ENCODE assay signal across 22 cellular contexts in the genomic region with DNA sequence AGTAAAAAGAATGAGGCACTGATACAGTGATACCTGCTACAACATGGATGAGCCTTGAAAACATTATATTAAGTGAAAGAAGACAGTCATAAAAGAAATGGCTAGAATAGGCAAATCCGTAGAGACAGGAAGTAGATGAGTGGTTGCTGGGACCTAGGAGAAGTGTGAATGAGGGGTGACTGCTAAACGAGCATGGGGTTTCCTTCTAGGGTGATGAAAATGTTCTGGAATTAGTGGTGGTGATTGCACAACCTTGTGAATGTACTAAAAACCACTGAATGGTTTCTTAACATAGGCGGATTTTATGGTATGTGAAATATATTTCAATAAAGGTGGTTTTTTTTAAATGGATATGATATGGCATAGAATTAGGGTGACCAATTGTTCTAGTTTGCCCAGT. TPM values are rescaled to one million over a fixed set of nuclear protein-coding genes. Genes with fewer than 3 reads are reported as not detected.
DNase-seq lines count a peak whose midpoint lies in the region; ATAC-seq, FAIRE-seq and TF ChIP-seq lines count a peak whose summit lies in the region.
"Had no signal": no experiment of that assay in that cellular context is flagged by ENCODE, and none has a peak within 500 bp of the region (broad histone marks: within the 10 kb centered on the region; RNA-seq: fewer than 3 reads in every experiment).

No MANE protein-coding gene starts in this region.

- H3K4me1 ChIP-seq in HepG2 (ENCODE audit: insufficient read depth, low read length) (peaks cover 28% of the 10 kb centered on the region), right lobe of liver (no peaks in the 10 kb centered on the region)
- H3K4me1 ChIP-seq: neural progenitor cell had no signal

- no peak overlapping the region for H3K9ac ChIP-seq in HepG2 (ENCODE audit: insufficient read depth, low read depth, low read length)
- H3K9ac ChIP-seq: neural progenitor cell had no signal

- TF ChIP-seq EP300 in HepG2 (IDR thresholded peaks at IDR 0.05; ENCODE audit: low read depth in 2 of 2, low read length in 2 of 2) (no peak), HepG2 (CRISPR knock-in tag; IDR thresholded peaks at IDR 0.05; ENCODE audit: borderline replicate concordance) (no peak)

- H4K20me1 ChIP-seq in HepG2 (ENCODE audit: insufficient read depth, low read length) = no peaks in the 10 kb centered on the region

- POLR2A ChIA-PET in HepG2 (lab: Yijun Ruan, JAX) = no interaction called here

- H3K27me3 ChIP-seq in HepG2 (ENCODE audit: control insufficient read depth in 1 of 2, insufficient read depth in 2 of 2, low read length in 2 of 2) (peaks cover 0 to 2% of the 10 kb centered on the region in 2 experiments; a peak in 1 of 5 replicates), right lobe of liver (no peaks in the 10 kb centered on the region)
- H3K27me3 ChIP-seq: esophagus squamous epithelium had no signal

- TF ChIP-seq POLR2A in HepG2 (IDR thresholded peaks at IDR 0.05; ENCODE audit: insufficient read depth in 1 of 2, low read depth in 2 of 2, low read length in 2 of 2) (no peak), right lobe of liver (IDR thresholded peaks at IDR 0.05) (no peak)

- H3K9me3 ChIP-seq in HepG2 (ENCODE audit: low read length) = no peaks in the 10 kb centered on the region
- no peaks in the 10 kb centered on the region for H3K9me3 ChIP-seq in right lobe of liver
- H3K9me3 ChIP-seq: esophagus squamous epithelium, tibial artery had no signal

- no peak for ATAC-seq in HepG2
- ATAC-seq in right lobe of liver = no peak
- no peak for ATAC-seq in HG03571 (IDR thresholded peaks at IDR 0.05; ENCODE audit: unreplicated experiment)
- ATAC-seq in HG03280 (IDR thresholded peaks at IDR 0.05; ENCODE audit: unreplicated experiment) = no peak
- ATAC-seq in GM18873 (IDR thresholded peaks at IDR 0.05; ENCODE audit: low FRiP score, unreplicated experiment) = no peak
- ATAC-seq: HCT116; SK-N-SH treated with all-trans-retinoic acid at 6 μM for 48 hours; stimulated activated memory B cell treated with anti-CD40 and anti-IgM and Interleukin-4, amounts not matched to agents 10 μg/mL and 1 μg/mL and 100 μg/mL, for 72 hours had no signal

- H3K36me3 ChIP-seq in HepG2 (replicated peaks in 1 of 2; ENCODE audit: control insufficient read depth in 1 of 2, insufficient read depth in 2 of 2, low read length in 2 of 2) = no peaks in the 10 kb centered on the region
- H3K36me3 ChIP-seq in right lobe of liver = no peaks in the 10 kb centered on the region
- H3K36me3 ChIP-seq: esophagus squamous epithelium, neural progenitor cell, tibial artery had no signal

- no peak overlapping the region for H2AFZ ChIP-seq in HepG2 (ENCODE audit: low read length)
- H2AFZ ChIP-seq: neural progenitor cell, PC-9 had no signal

- WGBS in HepG2 (ENCODE audit: low lambda C conversion rate) = 40% methylated on average over 3 of the region's 3 CpGs
- 34% methylated on average over 3 of the region's 3 CpGs for WGBS in right lobe of liver (ENCODE audit: insufficient coverage, low coverage, low lambda C conversion rate, missing lambda C conversion rate)

- TF ChIP-seq RAD21 in HepG2 (CRISPR knock-in tag; IDR thresholded peaks at IDR 0.05) = no peak

- H3K79me2 ChIP-seq in HepG2 (ENCODE audit: insufficient read depth, low read length) = no peaks in the 10 kb centered on the region

- no peak for DNase-seq in HepG2 (ENCODE audit: low spot score)
- DNase-seq in right lobe of liver = no peak
- peak; percentile 79 for DNase-seq in SIG-M5 (lab: John Stamatoyannopoulos, UW)
- no peak for DNase-seq in epithelial cell of prostate (ENCODE audit: low read depth, low spot score)
- DNase-seq in hypothalamus (lab: John Stamatoyannopoulos, UW) = no peak
- DNase-seq: activated CD4-positive, alpha-beta T cell treated with anti-CD3 and anti-CD28 coated beads, Interleukin-2, amount 50 U/mL, for 4 hours; activated naive CD4-positive, alpha-beta T cell treated with Interleukin-2 at 50 U/mL for 16 hours; C1 segment of cervical spinal cord; DMS53; esophagus squamous epithelium; NCI-H2081; NCI-H510A treated with DMSO at 0.1 percent for 48 hours; PC-9; tibial artery had no signal

- no peak overlapping the region for H3K4me3 ChIP-seq in HepG2 (replicated peaks in 1 of 3; ENCODE audit: insufficient read depth in 1 of 3, low read depth in 2 of 3, low read length in 3 of 3)
- no peak overlapping the region for H3K4me3 ChIP-seq in right lobe of liver
- H3K4me3 ChIP-seq: esophagus squamous epithelium, neural progenitor cell, PC-9, tibial artery had no signal

- FAIRE-seq in HepG2 (lab: Jason Lieb, UNC) = no peak
- FAIRE-seq: GM18507 had no signal

- no peak overlapping the region for H3K27ac ChIP-seq in HepG2 (ENCODE audit: extremely low read length, insufficient read depth, low read length)
- no peak overlapping the region for H3K27ac ChIP-seq in right lobe of liver
- H3K27ac ChIP-seq in epithelial cell of prostate = peak overlapping the region; percentile 95
- H3K27ac ChIP-seq: esophagus squamous epithelium, neural progenitor cell, PC-9, tibial artery had no signal

- no TSS peak for BruUV-seq in HepG2 (replicated peaks; lab: Mats Ljungman, UMichigan)

- H3K4me2 ChIP-seq in HepG2 (ENCODE audit: low read depth, low read length) = no peak overlapping the region
- H3K4me2 ChIP-seq: neural progenitor cell, PC-9 had no signal

- intact Hi-C loops in HepG2 (cut with micrococcal nuclease; ENCODE audit: unreplicated experiment) (no loop called here), right lobe of liver (cut with DNase I) (no loop called here)

- in situ Hi-C loops in HepG2 (cut with HindIII; ENCODE audit: extremely low pct_ligation_motif_present, low pct_unique_long_range_greater_than_20kb) = no loop called here

- CTCF ChIA-PET in HepG2 (lab: Yijun Ruan, JAX; ENCODE audit: low intra/inter-chr PET ratio, low total read pairs) = no interaction called here

- no peak for TF ChIP-seq CTCF in HepG2 (CRISPR knock-in tag; IDR thresholded peaks at IDR 0.05)
- TF ChIP-seq CTCF in right lobe of liver (IDR thresholded peaks at IDR 0.05) = no peak

TF ChIP-seq in HepG2, 621 proteins besides CTCF, POLR2A, EP300 and RAD21:
- peak; percentile 67; the same call in 1 of the 2 replicates for TF ChIP-seq CEBPB (IDR thresholded peaks at IDR 0.05; ENCODE audit: borderline replicate concordance, low read depth, low read length)
- TF ChIP-seq MXD4 (CRISPR knock-in tag; IDR thresholded peaks at IDR 0.05) = no peak

RNA-seq across cellular contexts. Expression of a gene that starts 12.6 kb away (rescaled TPM):
- total RNA-seq in HepG2 (2016; rRNA removed; fragmentation: Illumina TruSeq; extraction: Trizol) (3.0 and 4.8 TPM in 2 replicates), right lobe of liver (100 to 1,000 TPM in 3 of 6 experiments, 10 to 100 TPM in 3; 59.7 to 117 (median 86.9) TPM)
- 9.1 and 12.6 TPM in 2 replicates for total RNA-seq in HepG2 (2016; cell fraction: cytosol; rRNA removed; fragmentation: Illumina TruSeq; extraction: Trizol; ENCODE audit: low read depth)
- total RNA-seq in HepG2 (2016; cell fraction: insoluble cytoplasmic fraction; rRNA removed; fragmentation: Illumina TruSeq; extraction: Trizol) = 2.2 and 4.5 TPM in 2 replicates
- 12.8 and 17.7 TPM in 2 replicates for total RNA-seq in HepG2 (2016; cell fraction: membrane; rRNA removed; fragmentation: Illumina TruSeq; extraction: Trizol)
- 4.1 and 4.4 TPM in 2 replicates for total RNA-seq in HepG2 (2016; cell fraction: nucleus; rRNA removed; fragmentation: Illumina TruSeq; extraction: Trizol)
- polyA plus RNA-seq in HepG2 (2011; rRNA removed) = 126 and 165 TPM in 2 replicates
- 143 and 167 TPM in 2 replicates for polyA plus RNA-seq in HepG2 (2011; cell fraction: cytosol; rRNA removed)
- polyA plus RNA-seq in HepG2 (2011; cell fraction: nucleus; rRNA removed) = 209 and 229 TPM in 2 replicates
- 90.5 and 102 TPM in 2 replicates for polyA plus RNA-seq in HepG2 (2012)
- 28.9 and 29.6 TPM in 2 replicates for polyA plus RNA-seq in HepG2 (2016; cell fraction: cytosol; fragmentation: Illumina TruSeq; extraction: Trizol; ENCODE audit: low read depth)
- 6.0 and 7.0 TPM in 2 replicates for polyA plus RNA-seq in HepG2 (2016; cell fraction: insoluble cytoplasmic fraction; fragmentation: Illumina TruSeq; extraction: Trizol; ENCODE audit: low read depth)
- 31.1 and 34.7 TPM in 2 replicates for polyA plus RNA-seq in HepG2 (2016; cell fraction: membrane; fragmentation: Illumina TruSeq; extraction: Trizol; ENCODE audit: low read depth)
- 13.8 and 14.5 TPM in 2 replicates for polyA plus RNA-seq in HepG2 (2016; cell fraction: nucleus; fragmentation: Illumina TruSeq; extraction: Trizol; ENCODE audit: insufficient read depth, low read depth)
- polyA minus RNA-seq in HepG2 (2011; rRNA and poly(A)+ RNA removed; ENCODE audit: low replicate concordance) = 18.6 and 182 TPM in 2 replicates
- 50.9 and 52.1 TPM in 2 replicates for polyA minus RNA-seq in HepG2 (2011; cell fraction: cytosol; rRNA and poly(A)+ RNA removed)
- polyA minus RNA-seq in HepG2 (2011; cell fraction: nucleus; rRNA and poly(A)+ RNA removed) = 32.4 and 36.7 TPM in 2 replicates

RNA-seq across cellular contexts. Expression of a gene that starts 27.5 kb away (rescaled TPM):
- total RNA-seq in HepG2 (2016; rRNA removed; fragmentation: Illumina TruSeq; extraction: Trizol) (0.24 and 0.46 TPM in 2 replicates), right lobe of liver (1 to 10 TPM; 1.3 to 8.3 (median 4.6) TPM)
- not detected in 2 replicates for total RNA-seq in HepG2 (2016; cell fraction: cytosol; rRNA removed; fragmentation: Illumina TruSeq; extraction: Trizol; ENCODE audit: low read depth)
- 0.17 TPM in 1 of 2 replicates, not detected in the other for total RNA-seq in HepG2 (2016; cell fraction: insoluble cytoplasmic fraction; rRNA removed; fragmentation: Illumina TruSeq; extraction: Trizol)
- total RNA-seq in HepG2 (2016; cell fraction: membrane; rRNA removed; fragmentation: Illumina TruSeq; extraction: Trizol) = 0.40 TPM in 1 of 2 replicates, not detected in the other
- total RNA-seq in HepG2 (2016; cell fraction: nucleus; rRNA removed; fragmentation: Illumina TruSeq; extraction: Trizol) = not detected in 2 replicates
- polyA plus RNA-seq in HepG2 (2011; rRNA removed) = 0.21 and 0.37 TPM in 2 replicates
- polyA plus RNA-seq in HepG2 (2011; cell fraction: cytosol; rRNA removed) = 0.28 and 0.64 TPM in 2 replicates
- 0.38 TPM in 1 of 2 replicates, not detected in the other for polyA plus RNA-seq in HepG2 (2011; cell fraction: nucleus; rRNA removed)
- 0.45 TPM in 1 of 2 replicates, not detected in the other for polyA plus RNA-seq in HepG2 (2012)
- polyA plus RNA-seq in HepG2 (2016; cell fraction: cytosol; fragmentation: Illumina TruSeq; extraction: Trizol; ENCODE audit: low read depth) = not detected in 2 replicates
- not detected in 2 replicates for polyA plus RNA-seq in HepG2 (2016; cell fraction: insoluble cytoplasmic fraction; fragmentation: Illumina TruSeq; extraction: Trizol; ENCODE audit: low read depth)
- 0.43 TPM in 1 of 2 replicates, not detected in the other for polyA plus RNA-seq in HepG2 (2016; cell fraction: membrane; fragmentation: Illumina TruSeq; extraction: Trizol; ENCODE audit: low read depth)
- not detected in 2 replicates for polyA plus RNA-seq in HepG2 (2016; cell fraction: nucleus; fragmentation: Illumina TruSeq; extraction: Trizol; ENCODE audit: insufficient read depth, low read depth)
- polyA minus RNA-seq in HepG2 (2011; rRNA and poly(A)+ RNA removed; ENCODE audit: low replicate concordance) = 0.82 and 10.2 TPM in 2 replicates
- polyA minus RNA-seq in HepG2 (2011; cell fraction: cytosol; rRNA and poly(A)+ RNA removed) = not detected in 2 replicates
- polyA minus RNA-seq in HepG2 (2011; cell fraction: nucleus; rRNA and poly(A)+ RNA removed) = not detected in 2 replicates
- total RNA-seq: PC-9 had no signal
